ENCODE assay signal across 7 cellular contexts in the genomic region with DNA sequence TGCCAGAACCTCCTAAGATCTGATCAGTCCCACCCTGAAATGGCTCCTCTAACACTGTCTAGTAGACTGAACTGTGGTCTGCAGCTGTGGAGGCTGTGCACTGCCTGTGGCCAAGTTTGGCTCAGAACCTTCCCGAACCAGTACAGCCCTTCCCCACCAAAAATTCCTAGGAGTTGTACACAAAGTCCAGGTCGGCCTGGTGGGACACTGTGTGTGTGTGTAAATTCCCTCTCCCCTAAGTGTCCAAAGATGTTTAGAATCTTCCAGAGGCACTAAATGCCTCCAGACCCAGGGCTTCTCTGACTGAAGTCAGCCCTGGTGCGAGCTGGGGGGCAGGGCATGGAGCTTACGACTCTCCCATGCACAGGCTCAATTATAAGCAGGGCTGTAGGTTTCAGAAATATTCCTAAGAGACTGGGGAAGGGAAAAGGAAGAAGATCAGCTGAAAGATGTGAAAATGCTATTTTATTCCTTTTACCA.
A peak's percentile ranks its signal among the peaks of the same experiment; 100 is the strongest.
DNase-seq lines count a peak whose midpoint lies in the region; ATAC-seq, FAIRE-seq and TF ChIP-seq lines count a peak whose summit lies in the region.

No MANE protein-coding gene starts in this region.

- H3K27ac ChIP-seq in WERI-Rb-1: peak overlapping the region; percentile 76
- H3K27ac ChIP-seq in keratinocyte (ENCODE audit: control insufficient read depth, insufficient read depth, low read length): peak overlapping the region; percentile 82

- H3K9me1 ChIP-seq in keratinocyte (ENCODE audit: control insufficient read depth, extremely low read depth, insufficient read depth, low read length): no peaks in the 10 kb centered on the region

- H3K9me3 ChIP-seq in WERI-Rb-1 (ENCODE audit: severe bottlenecking) (peaks cover 17% of the 10 kb centered on the region), keratinocyte (ENCODE audit: control insufficient read depth, low read depth, low read length) (peaks cover 3% of the 10 kb centered on the region)

- no peak overlapping the region for H3K9ac ChIP-seq in keratinocyte (ENCODE audit: control insufficient read depth, extremely low read depth, insufficient read depth, low read length)

- no peak for ATAC-seq in stimulated activated memory B cell treated with anti-CD40 and anti-IgM and Interleukin-4, amounts not matched to agents 10 μg/mL and 1 μg/mL and 100 μg/mL, for 72 hours
- ATAC-seq in GM21528 (IDR thresholded peaks at IDR 0.05; ENCODE audit: low FRiP score, unreplicated experiment): no peak

- FAIRE-seq in keratinocyte (lab: Jason Lieb, UNC) (no peak), RCC 7860 (lab: Jason Lieb, UNC) (no peak)

- no peaks in the 10 kb centered on the region for H3K79me2 ChIP-seq in keratinocyte (ENCODE audit: control insufficient read depth, insufficient read depth, low read length)

- H3K36me3 ChIP-seq in WERI-Rb-1 (no peaks in the 10 kb centered on the region), keratinocyte (ENCODE audit: control insufficient read depth in 2 of 2, extremely low read depth in 1 of 2, insufficient read depth in 2 of 2, low read length in 2 of 2) (no peaks in the 10 kb centered on the region)

- peak overlapping the region; percentile 99 for H3K27ac Mint-ChIP-seq in HFFc6
- peak overlapping the region; percentile 96 for H3K27ac Mint-ChIP-seq in stimulated activated memory B cell treated with anti-CD40 and anti-IgM and Interleukin-4, amounts not matched to agents 10 μg/mL and 1 μg/mL and 100 μg/mL, for 72 hours

- peaks cover 25% of the 10 kb centered on the region for H3K36me3 Mint-ChIP-seq in HFFc6 (ENCODE audit: low read depth)
- peaks cover 16% of the 10 kb centered on the region for H3K36me3 Mint-ChIP-seq in stimulated activated memory B cell treated with anti-CD40 and anti-IgM and Interleukin-4, amounts not matched to agents 10 μg/mL and 1 μg/mL and 100 μg/mL, for 72 hours

- peaks cover 46% of the 10 kb centered on the region for H3K4me1 ChIP-seq in keratinocyte (ENCODE audit: control insufficient read depth, extremely low read depth, insufficient read depth, low read length)

- no peak for TF ChIP-seq CTCF in HFFc6 (IDR thresholded peaks at IDR 0.05)
- no peak for TF ChIP-seq CTCF in WERI-Rb-1 (IDR thresholded peaks at IDR 0.05; ENCODE audit: low read depth, low read length)
- no peak for TF ChIP-seq CTCF in keratinocyte (optimal IDR thresholded peaks at IDR 0.05 in 1 of 3, IDR thresholded peaks at IDR 0.05 in 1 of 3, conservative IDR thresholded peaks at IDR 0.05 in 1 of 3; ENCODE audit: extremely low read depth in 1 of 3, insufficient read depth in 2 of 3, low read length in 3 of 3)

- dilution Hi-C loops in keratinocyte (cut with MboI; ENCODE audit: extremely low pct_ligation_motif_present, low sequenced_read_pairs): no loop called here

- peaks cover 22% of the 10 kb centered on the region for H3K9me3 Mint-ChIP-seq in HFFc6
- H3K9me3 Mint-ChIP-seq in stimulated activated memory B cell treated with anti-CD40 and anti-IgM and Interleukin-4, amounts not matched to agents 10 μg/mL and 1 μg/mL and 100 μg/mL, for 72 hours: peaks cover 6% of the 10 kb centered on the region

- H2AFZ ChIP-seq in keratinocyte (ENCODE audit: control insufficient read depth, low read length): peak overlapping the region; percentile 15

- peak overlapping the region; percentile 50; the same call in 1 of the 2 replicates for H3K4me3 Mint-ChIP-seq in HFFc6
- no peak overlapping the region for H3K4me3 Mint-ChIP-seq in stimulated activated memory B cell treated with anti-CD40 and anti-IgM and Interleukin-4, amounts not matched to agents 10 μg/mL and 1 μg/mL and 100 μg/mL, for 72 hours

- H3K4me3 ChIP-seq in WERI-Rb-1 (ENCODE audit: low read depth, low read length): no peak overlapping the region
- H3K4me3 ChIP-seq in keratinocyte (ENCODE audit: control insufficient read depth in 2 of 3, extremely low read depth in 1 of 3, insufficient read depth in 2 of 3, low read depth in 1 of 3, low read length in 3 of 3): no peak overlapping the region

- H3K4me1 Mint-ChIP-seq in HFFc6 (ENCODE audit: low read depth): peaks cover 77% of the 10 kb centered on the region
- H3K4me1 Mint-ChIP-seq in stimulated activated memory B cell treated with anti-CD40 and anti-IgM and Interleukin-4, amounts not matched to agents 10 μg/mL and 1 μg/mL and 100 μg/mL, for 72 hours: peaks cover 50% of the 10 kb centered on the region

- no peaks in the 10 kb centered on the region for H3K27me3 ChIP-seq in WERI-Rb-1 (ENCODE audit: insufficient read depth, low read depth, severe bottlenecking)
- no peaks in the 10 kb centered on the region for H3K27me3 ChIP-seq in keratinocyte (ENCODE audit: control insufficient read depth, extremely low read depth, insufficient read depth, low read length)

- DNase-seq in HFFc6 (no peak), WERI-Rb-1 (no peak), keratinocyte (ENCODE audit: low read depth, low spot score) (no peak), HT-29 (ENCODE audit: low spot score) (no peak), RCC 7860 (ENCODE audit: low spot score) (no peak)

- peak overlapping the region; percentile 1 for H3K4me2 ChIP-seq in keratinocyte (ENCODE audit: control insufficient read depth, extremely low read depth, insufficient read depth, low read depth, low read length)

- peaks cover 3% of the 10 kb centered on the region; the same call in 1 of the 2 replicates for H3K27me3 Mint-ChIP-seq in HFFc6 (ENCODE audit: insufficient read depth)
- no peaks in the 10 kb centered on the region for H3K27me3 Mint-ChIP-seq in stimulated activated memory B cell treated with anti-CD40 and anti-IgM and Interleukin-4, amounts not matched to agents 10 μg/mL and 1 μg/mL and 100 μg/mL, for 72 hours

- no peaks in the 10 kb centered on the region for H4K20me1 ChIP-seq in keratinocyte (ENCODE audit: control insufficient read depth, extremely low read depth, insufficient read depth, low read length)
